15 cellular contexts compared by ENCODE assay signal in genomic region chr11:79667377-79667776, GRCh38.
DNase-seq lines count a peak whose midpoint lies in the region; ATAC-seq and TF ChIP-seq lines count a peak whose summit lies in the region.
"Had no signal": no experiment of that assay in that cellular context is flagged by ENCODE, and none has a peak within 500 bp of the region (broad histone marks: within the 10 kb centered on the region; RNA-seq: fewer than 3 reads in every experiment).

No MANE protein-coding gene starts in this region.

- H3K4ac ChIP-seq in IMR-90 (ENCODE audit: low read depth, low read length) (no peak overlapping the region), neuronal stem cell (ENCODE audit: low read length) (no peak overlapping the region)

- H4K5ac ChIP-seq in IMR-90 (ENCODE audit: low read depth, low read length): no peak overlapping the region

- H3K36me3 ChIP-seq in IMR-90 (ENCODE audit: control insufficient read depth, insufficient read depth, low read length): no peaks in the 10 kb centered on the region
- no peaks in the 10 kb centered on the region for H3K36me3 ChIP-seq in neuronal stem cell (replicated peaks in 1 of 2; ENCODE audit: control insufficient read depth in 2 of 2, insufficient read depth in 2 of 2, low read length in 2 of 2)
- no peaks in the 10 kb centered on the region for H3K36me3 ChIP-seq in lower lobe of right lung
- H3K36me3 ChIP-seq: BE2C had no signal

- no peaks in the 10 kb centered on the region for H3K36me3 Mint-ChIP-seq in naive thymus-derived CD8-positive, alpha-beta T cell
- no peaks in the 10 kb centered on the region for H3K36me3 Mint-ChIP-seq in activated T-helper 1 cell treated with anti-CD3 and anti-CD28 coated beads, Interleukin-12 subunit alpha, Interleukin-12 subunit beta, Interleukin-2, Interleukin-4 antibody, amounts not matched to agents 30 ng/mL and 10 ng/mL and 1 ng/mL, durations not matched to agents 14 hours and 24 hours and 36 hours (ENCODE audit: low read depth)
- H3K36me3 Mint-ChIP-seq: CD14-positive monocyte; CD8-positive, alpha-beta T cell had no signal

- no peak overlapping the region for H3K4me3 ChIP-seq in IMR-90 (ENCODE audit: insufficient read depth, low read depth, low read length)
- no peak overlapping the region for H3K4me3 ChIP-seq in neuronal stem cell (ENCODE audit: low read length in 2 of 2)
- no peak overlapping the region for H3K4me3 ChIP-seq in lower lobe of right lung
- H3K4me3 ChIP-seq: A549, GM23338 had no signal

- no peak overlapping the region for H2BK12ac ChIP-seq in neuronal stem cell (ENCODE audit: low read length)

- H3K9me3 Mint-ChIP-seq in naive thymus-derived CD8-positive, alpha-beta T cell: peaks cover 0 to 9% (median 0%) of the 10 kb centered on the region in 9 donors
- H3K9me3 Mint-ChIP-seq in activated T-helper 1 cell treated with anti-CD3 and anti-CD28 coated beads, Interleukin-12 subunit alpha, Interleukin-12 subunit beta, Interleukin-2, Interleukin-4 antibody, amounts not matched to agents 30 ng/mL and 10 ng/mL and 1 ng/mL, durations not matched to agents 14 hours and 24 hours and 36 hours: no peaks in the 10 kb centered on the region
- H3K9me3 Mint-ChIP-seq: CD8-positive, alpha-beta T cell; GM23338 had no signal

- H2BK20ac ChIP-seq in IMR-90 (ENCODE audit: low read depth, low read length): no peak overlapping the region

- H3K79me1 ChIP-seq in IMR-90 (ENCODE audit: low read depth in 1 of 2, low read length in 2 of 2) (no peaks in the 10 kb centered on the region), neuronal stem cell (ENCODE audit: low read depth, low read length) (no peaks in the 10 kb centered on the region)

- H3K18ac ChIP-seq in IMR-90 (ENCODE audit: low read depth, low read length): no peak overlapping the region
- H3K18ac ChIP-seq in neuronal stem cell (ENCODE audit: low read length): peak overlapping the region; percentile 21

- H3K27me3 ChIP-seq in IMR-90 (ENCODE audit: control insufficient read depth, insufficient read depth, low read length) (no peaks in the 10 kb centered on the region), neuronal stem cell (ENCODE audit: control insufficient read depth in 3 of 3, insufficient read depth in 3 of 3, low read depth in 1 of 3, low read length in 3 of 3) (no peaks in the 10 kb centered on the region), lower lobe of right lung (ENCODE audit: low read depth) (no peaks in the 10 kb centered on the region)
- H3K27me3 ChIP-seq: BE2C had no signal

- no peak for TF ChIP-seq POLR2A in IMR-90 (IDR thresholded peaks at IDR 0.05; ENCODE audit: low read depth, low read length)

- H2BK5ac ChIP-seq in IMR-90 (ENCODE audit: low read depth, low read length, poor library complexity, severe bottlenecking): no peak overlapping the region
- H2BK5ac ChIP-seq in neuronal stem cell (ENCODE audit: low read length): no peak overlapping the region

- intact Hi-C loops in IMR-90 (cut with micrococcal nuclease): no loop called here
- intact Hi-C loops in activated T-helper 1 cell treated with anti-CD3 and anti-CD28 coated beads, Interleukin-12 subunit alpha, Interleukin-12 subunit beta, Interleukin-2, Interleukin-4 antibody, amounts not matched to agents 30 ng/mL and 10 ng/mL and 1 ng/mL, durations not matched to agents 14 hours and 24 hours and 36 hours (cut with micrococcal nuclease): no loop called here
- intact Hi-C loops in lower lobe of right lung (cut with DNase I): no loop called here

- H3K27ac ChIP-seq in IMR-90 (ENCODE audit: insufficient read depth, low read length) (no peak overlapping the region), neuronal stem cell (replicated peaks; ENCODE audit: low read length) (no peak overlapping the region), lower lobe of right lung (no peak overlapping the region)
- H3K27ac ChIP-seq: A549 had no signal

- in situ Hi-C loops in IMR-90 (cut with MboI; ENCODE audit: low sequenced_read_pairs): no loop called here

- no peaks in the 10 kb centered on the region for H3K4me1 ChIP-seq in IMR-90 (ENCODE audit: control insufficient read depth, insufficient read depth, low read length)
- H3K4me1 ChIP-seq in neuronal stem cell (ENCODE audit: control insufficient read depth in 2 of 2, insufficient read depth in 1 of 2, low read depth in 1 of 2, low read length in 2 of 2): peaks cover 0 to 10% of the 10 kb centered on the region in 2 donors
- H3K4me1 ChIP-seq in lower lobe of right lung: no peaks in the 10 kb centered on the region
- H3K4me1 ChIP-seq: A549, BE2C had no signal

- H3K9ac ChIP-seq in IMR-90 (ENCODE audit: low read depth, low read length) (no peak overlapping the region), neuronal stem cell (ENCODE audit: low read depth, low read length, poor library complexity) (no peak overlapping the region)

- no peak overlapping the region for H2BK15ac ChIP-seq in IMR-90 (ENCODE audit: low read depth, low read length)
- no peak overlapping the region for H2BK15ac ChIP-seq in neuronal stem cell (ENCODE audit: low read length)

- peaks cover 0 to 11% (median 0%) of the 10 kb centered on the region in 5 donors for H3K27me3 Mint-ChIP-seq in naive thymus-derived CD8-positive, alpha-beta T cell
- H3K27me3 Mint-ChIP-seq in activated T-helper 1 cell treated with anti-CD3 and anti-CD28 coated beads, Interleukin-12 subunit alpha, Interleukin-12 subunit beta, Interleukin-2, Interleukin-4 antibody, amounts not matched to agents 30 ng/mL and 10 ng/mL and 1 ng/mL, durations not matched to agents 14 hours and 24 hours and 36 hours (ENCODE audit: insufficient read depth): no peaks in the 10 kb centered on the region

- no peak overlapping the region for H3K56ac ChIP-seq in IMR-90 (ENCODE audit: extremely low read depth, insufficient read depth, low read length)

- H3K4me3 Mint-ChIP-seq in naive thymus-derived CD8-positive, alpha-beta T cell: no peak overlapping the region
- H3K4me3 Mint-ChIP-seq in activated T-helper 1 cell treated with anti-CD3 and anti-CD28 coated beads, Interleukin-12 subunit alpha, Interleukin-12 subunit beta, Interleukin-2, Interleukin-4 antibody, amounts not matched to agents 30 ng/mL and 10 ng/mL and 1 ng/mL, durations not matched to agents 14 hours and 24 hours and 36 hours: no peak overlapping the region
- H3K4me3 Mint-ChIP-seq: CD14-positive monocyte; CD8-positive, alpha-beta T cell; GM23338 had no signal

- no peak for TF ChIP-seq CTCF in IMR-90 (conservative IDR thresholded peaks at IDR 0.05; ENCODE audit: low read depth, low read length)
- TF ChIP-seq CTCF in lower lobe of right lung (IDR thresholded peaks at IDR 0.05): no peak

- CTCF ChIA-PET in IMR-90 (lab: Yijun Ruan, JAX): no interaction called here

- dilution Hi-C loops in IMR-90 (cut with HindIII; ENCODE audit: low sequenced_read_pairs, unreplicated experiment): no loop called here

- no peaks in the 10 kb centered on the region for H4K20me1 ChIP-seq in IMR-90 (ENCODE audit: insufficient read depth, low read length)

- POLR2A ChIA-PET in IMR-90 (lab: Charles Lee; ENCODE audit: unreplicated experiment): no interaction called here
- POLR2A ChIA-PET in naive thymus-derived CD8-positive, alpha-beta T cell (lab: Charles Lee): no interaction called here

- H3K4me1 Mint-ChIP-seq in naive thymus-derived CD8-positive, alpha-beta T cell: no peaks in the 10 kb centered on the region
- H3K4me1 Mint-ChIP-seq in activated T-helper 1 cell treated with anti-CD3 and anti-CD28 coated beads, Interleukin-12 subunit alpha, Interleukin-12 subunit beta, Interleukin-2, Interleukin-4 antibody, amounts not matched to agents 30 ng/mL and 10 ng/mL and 1 ng/mL, durations not matched to agents 14 hours and 24 hours and 36 hours (ENCODE audit: low read depth): no peaks in the 10 kb centered on the region
- H3K4me1 Mint-ChIP-seq: CD14-positive monocyte had no signal

- H3K9me3 ChIP-seq in IMR-90 (ENCODE audit: control insufficient read depth, insufficient read depth, low read length) (no peaks in the 10 kb centered on the region), neuronal stem cell (replicated peaks in 1 of 2; ENCODE audit: control insufficient read depth in 2 of 2, insufficient read depth in 1 of 2, low read depth in 1 of 2, low read length in 2 of 2) (no peaks in the 10 kb centered on the region), lower lobe of right lung (no peaks in the 10 kb centered on the region)
- H3K9me3 ChIP-seq: A549, BE2C had no signal

- H2BK120ac ChIP-seq in IMR-90 (ENCODE audit: low read depth, low read length) (no peak overlapping the region), neuronal stem cell (ENCODE audit: low read depth, low read length) (no peak overlapping the region)

- no peaks in the 10 kb centered on the region for H3K9me1 ChIP-seq in IMR-90 (ENCODE audit: insufficient read depth, low read length)

- no peak overlapping the region for H4K91ac ChIP-seq in IMR-90 (ENCODE audit: insufficient read depth, low read depth, low read length)
- H4K91ac ChIP-seq in neuronal stem cell (ENCODE audit: low read depth, low read length, poor library complexity): no peak overlapping the region

- H4K8ac ChIP-seq in IMR-90 (ENCODE audit: low read depth in 2 of 2, low read length in 2 of 2) (no peak overlapping the region), neuronal stem cell (ENCODE audit: low read depth, low read length) (no peak overlapping the region)

- H3K4me2 ChIP-seq in IMR-90 (ENCODE audit: low read depth, low read length): no peak overlapping the region
- H3K4me2 ChIP-seq in neuronal stem cell (ENCODE audit: insufficient read depth, low read length, poor library complexity, severe bottlenecking): no peak overlapping the region
- H3K4me2 ChIP-seq: A549, GM23338 had no signal

- no TSS peak for BruUV-seq in IMR-90 (replicated peaks; lab: Mats Ljungman, UMichigan)

- ATAC-seq in IMR-90 (ENCODE audit: low read depth) (no peak), esophagus mucosa (peak; percentile 44), lower lobe of right lung (no peak)
- ATAC-seq in naive thymus-derived CD8-positive, alpha-beta T cell: no peak
- ATAC-seq: A549; CD8-positive, alpha-beta T cell; GM23338 had no signal

- 40% methylated on average over 1 of the region's 4 CpGs; no CpG with 5 or more reads in 1 of the 2 experiments for WGBS in IMR-90 (ENCODE audit: extremely low coverage in 2 of 2, insufficient read length in 1 of 2), 2 experiments
- WGBS in neuronal stem cell (ENCODE audit: extremely low coverage in 2 of 2, insufficient read length in 2 of 2, insufficient replicate concordance in 1 of 2), 2 donors: no CpG with 5 or more reads among the region's 4 CpGs

- no peak overlapping the region for H2AK5ac ChIP-seq in IMR-90 (ENCODE audit: low read depth, low read length)
- peak overlapping the region; percentile 13 for H2AK5ac ChIP-seq in neuronal stem cell (ENCODE audit: low read depth, low read length)

- peak overlapping the region; percentile 58 for H2AFZ ChIP-seq in IMR-90 (replicated peaks; ENCODE audit: low read length, poor library complexity)
- H2AFZ ChIP-seq in neuronal stem cell (ENCODE audit: low read length): no peak overlapping the region
- H2AFZ ChIP-seq: GM23338 had no signal

- H3K14ac ChIP-seq in IMR-90 (replicated peaks; ENCODE audit: low read depth, low read length) (no peak overlapping the region), neuronal stem cell (ENCODE audit: low read length) (no peak overlapping the region)

- no peak overlapping the region for H2AK9ac ChIP-seq in IMR-90 (replicated peaks; ENCODE audit: low read depth, low read length, poor library complexity)

- H3K23ac ChIP-seq in IMR-90 (ENCODE audit: low read depth, low read length) (no peak overlapping the region), neuronal stem cell (ENCODE audit: low read depth, low read length, poor library complexity) (no peak overlapping the region)

- no peak for TF ChIP-seq RAD21 in IMR-90 (IDR thresholded peaks at IDR 0.05; ENCODE audit: low read length)

- H3K27ac Mint-ChIP-seq in naive thymus-derived CD8-positive, alpha-beta T cell: no peak overlapping the region
- no peak overlapping the region for H3K27ac Mint-ChIP-seq in activated T-helper 1 cell treated with anti-CD3 and anti-CD28 coated beads, Interleukin-12 subunit alpha, Interleukin-12 subunit beta, Interleukin-2, Interleukin-4 antibody, amounts not matched to agents 30 ng/mL and 10 ng/mL and 1 ng/mL, durations not matched to agents 14 hours and 24 hours and 36 hours
- H3K27ac Mint-ChIP-seq: CD14-positive monocyte; CD8-positive, alpha-beta T cell; GM23338 had no signal

- DNase-seq in IMR-90: no peak
- no peak for DNase-seq in neuronal stem cell (ENCODE audit: low spot score)
- DNase-seq in naive thymus-derived CD8-positive, alpha-beta T cell: no peak
- DNase-seq in activated T-helper 1 cell treated with anti-CD3 and anti-CD28 coated beads, Interleukin-12 subunit alpha, Interleukin-12 subunit beta, Interleukin-2, Interleukin-4 antibody, amounts not matched to agents 30 ng/mL and 10 ng/mL and 1 ng/mL, durations not matched to agents 14 hours and 24 hours and 36 hours (ENCODE audit: low spot score): no peak
- DNase-seq in lower lobe of right lung: no peak
- DNase-seq: BE2C; CD8-positive, alpha-beta T cell; COR-L47; DND-41; GDM1; H7 had no signal
